1 cellular context compared by ENCODE assay signal in the genomic region with DNA sequence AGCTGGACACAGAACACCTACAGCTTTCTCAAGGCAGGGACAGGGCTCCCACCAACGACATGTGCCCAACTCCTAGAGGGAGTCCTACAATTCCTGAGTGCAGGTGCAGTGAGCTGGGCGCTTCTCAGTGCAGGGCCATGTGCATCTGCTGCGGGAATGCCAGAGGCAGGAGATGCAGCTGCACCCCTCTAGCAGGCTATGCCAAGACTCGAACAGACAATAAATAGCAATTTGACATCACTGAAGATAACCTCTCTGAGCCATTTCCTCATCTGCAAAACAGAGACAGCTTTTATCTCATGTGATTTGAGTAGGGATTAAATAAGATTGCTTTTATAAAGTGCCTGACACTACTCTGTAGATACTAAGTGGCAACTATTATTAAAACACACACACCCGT.
TF ChIP-seq lines count a peak whose summit lies in the region.

No MANE protein-coding gene starts in this region.

TF ChIP-seq in endothelial cell of umbilical vein, 7 proteins besides CTCF, POLR2A, EP300 and RAD21:
- TF ChIP-seq JUN (IDR thresholded peaks at IDR 0.05; ENCODE audit: borderline replicate concordance, insufficient read depth, insufficient read length, low read depth): no peak
- TF ChIP-seq MYC (IDR thresholded peaks at IDR 0.05; ENCODE audit: low read depth, low read length): no peak
- TF ChIP-seq GATA2 (IDR thresholded peaks at IDR 0.05; ENCODE audit: insufficient read depth, insufficient read length, low read depth, low read length): no peak
- TF ChIP-seq EZH2 (IDR thresholded peaks at IDR 0.05; ENCODE audit: borderline replicate concordance, low read depth, low read length, severe bottlenecking): no peak
- TF ChIP-seq, protein P1, sequence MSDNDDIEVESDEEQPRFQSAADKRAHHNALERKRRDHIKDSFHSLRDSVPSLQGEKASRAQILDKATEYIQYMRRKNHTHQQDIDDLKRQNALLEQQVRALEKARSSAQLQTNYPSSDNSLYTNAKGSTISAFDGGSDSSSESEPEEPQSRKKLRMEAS (IDR thresholded peaks at IDR 0.05; ENCODE audit: insufficient read depth, insufficient read length): no peak
- TF ChIP-seq POLR2AphosphoS5 (IDR thresholded peaks at IDR 0.05; ENCODE audit: insufficient read depth, low read depth, low read length): no peak
- no peak for TF ChIP-seq FOS (IDR thresholded peaks at IDR 0.05; ENCODE audit: borderline replicate concordance, insufficient read depth, low read length)
